Comparison of ENCODE assay signal across 14 cellular contexts in the genomic region with DNA sequence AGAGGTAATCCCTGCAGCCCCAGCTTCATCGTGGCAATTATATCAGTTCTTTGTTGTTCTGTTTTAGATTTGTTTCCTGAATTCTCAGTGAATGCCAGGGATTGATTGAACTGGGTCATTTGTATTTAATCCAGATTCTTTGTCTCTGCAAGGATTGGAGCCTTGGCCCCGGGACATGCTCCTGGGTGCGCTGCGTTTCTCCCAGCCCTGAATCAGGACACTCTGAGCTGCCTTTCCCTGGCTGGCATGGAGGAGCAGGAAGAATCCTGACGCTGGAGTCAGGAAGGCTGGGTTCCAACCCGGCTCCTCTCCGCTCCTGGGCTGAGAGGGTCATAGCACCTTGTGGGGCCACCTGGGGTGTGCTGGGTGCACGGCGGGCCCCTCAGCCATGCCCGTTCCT.
"Had no signal": no experiment of that assay in that cellular context is flagged by ENCODE, and none has a peak within 500 bp of the region (broad histone marks: within the 10 kb centered on the region; RNA-seq: fewer than 3 reads in every experiment).

No MANE protein-coding gene starts in this region.

- DNase-seq: activated CD4-positive, alpha-beta T cell treated with anti-CD3 and anti-CD28 coated beads, Interleukin-2, amount 10 ng/mL, durations not matched to agents 24 days and 14 days; activated CD4-positive, CD25-positive, alpha-beta regulatory T cell; activated CD8-positive, alpha-beta T cell treated with anti-CD3 and anti-CD28 coated beads for 36 hours; activated naive CD4-positive, alpha-beta T cell treated with anti-CD3 and anti-CD28 coated beads for 36 hours; activated T-cell treated with anti-CD3 and anti-CD28 coated beads, Interleukin-2, amount 50 U/mL, for 1 hour; effector memory CD4-positive, alpha-beta T cell; glutamatergic neuron; left lung; naive thymus-derived CD8-positive, alpha-beta T cell; stimulated activated CD8-positive, alpha-beta memory T cell treated with anti-CD3 and anti-CD28 coated beads, Interleukin-4, amount 100 ng/mL, for 48 hours; stimulated activated naive CD4-positive, alpha-beta T cell; T-cell had no signal

- H3K27me3 ChIP-seq: left lung, tibial nerve had no signal

- H3K27ac ChIP-seq: left lung, parathyroid adenoma, tibial nerve had no signal

- ATAC-seq: activated CD8-positive, alpha-beta T cell treated with anti-CD3 and anti-CD28 coated beads for 36 hours; left lung; naive thymus-derived CD8-positive, alpha-beta T cell had no signal

- H3K36me3 ChIP-seq: left lung, tibial nerve had no signal

- H3K9ac ChIP-seq: parathyroid adenoma had no signal

- H3K9me3 ChIP-seq: left lung, tibial nerve had no signal

- H3K4me1 ChIP-seq: left lung, parathyroid adenoma had no signal

- H2AFZ ChIP-seq: parathyroid adenoma had no signal

- H3K4me3 ChIP-seq: left lung, tibial nerve had no signal
